ENCODE assay signal across 30 cellular contexts in genomic region chr7:51084121-51084520, GRCh38.
"Had no signal": no experiment of that assay in that cellular context is flagged by ENCODE, and none has a peak within 500 bp of the region (broad histone marks: within the 10 kb centered on the region; RNA-seq: fewer than 3 reads in every experiment).

No MANE protein-coding gene starts in this region.

- H3K9me3 Mint-ChIP-seq: naive B cell; naive thymus-derived CD8-positive, alpha-beta T cell; natural killer cell treated with Interleukin-12 subunit alpha and Interleukin-12 subunit beta and Interleukin-15 and Interleukin-18, amount 100 ng/mL, for 72 hours; nephron progenitor cell; neural crest cell; stimulated activated memory B cell treated with anti-CD40 and anti-IgM and Interleukin-4, amounts not matched to agents 10 μg/mL and 1 μg/mL and 100 μg/mL, for 72 hours; stimulated activated naive CD8-positive, alpha-beta T cell treated with anti-CD3 and anti-CD28 coated beads, Interleukin-15, amount 100 ng/mL, for 72 hours; type B pancreatic cell had no signal

- H3K4me3 Mint-ChIP-seq: naive B cell; naive thymus-derived CD8-positive, alpha-beta T cell; natural killer cell treated with Interleukin-12 subunit alpha and Interleukin-12 subunit beta and Interleukin-15 and Interleukin-18, amount 100 ng/mL, for 72 hours; nephron progenitor cell; neural crest cell; stimulated activated memory B cell treated with anti-CD40 and anti-IgM and Interleukin-4, amounts not matched to agents 10 μg/mL and 1 μg/mL and 100 μg/mL, for 72 hours; stimulated activated naive CD8-positive, alpha-beta T cell treated with anti-CD3 and anti-CD28 coated beads, Interleukin-15, amount 100 ng/mL, for 72 hours; type B pancreatic cell had no signal

- H3K9me3 ChIP-seq: neutrophil, pancreas, psoas muscle, right lobe of liver, sigmoid colon, spleen, suprapubic skin, testis, tibial artery, transverse colon, upper lobe of right lung, uterus had no signal

- ATAC-seq: naive thymus-derived CD8-positive, alpha-beta T cell; natural killer cell treated with Interleukin-12 subunit alpha and Interleukin-12 subunit beta and Interleukin-15 and Interleukin-18, amount 100 ng/mL, for 72 hours; pancreas; psoas muscle; stimulated activated memory B cell treated with anti-CD40 and anti-IgM and Interleukin-4, amounts not matched to agents 10 μg/mL and 1 μg/mL and 100 μg/mL, for 72 hours; stimulated activated naive CD8-positive, alpha-beta T cell treated with anti-CD3 and anti-CD28 coated beads, Interleukin-15, amount 100 ng/mL, for 72 hours; stimulated activated naive CD8-positive, alpha-beta T cell treated with anti-CD3 and anti-CD28 coated beads, Interleukin-15, Interleukin-2, amounts not matched to agents 100 U/mL and 50 U/mL, for 24 hours; upper lobe of right lung had no signal

- FAIRE-seq: pancreas had no signal

- H3K27ac ChIP-seq: neutrophil, pancreas, psoas muscle, right lobe of liver, sigmoid colon, spleen, suprapubic skin, testis, tibial artery, transverse colon, upper lobe of right lung, uterus had no signal

- H3K27ac Mint-ChIP-seq: naive B cell; naive thymus-derived CD8-positive, alpha-beta T cell; natural killer cell treated with Interleukin-12 subunit alpha and Interleukin-12 subunit beta and Interleukin-15 and Interleukin-18, amount 100 ng/mL, for 72 hours; nephron progenitor cell; stimulated activated memory B cell treated with anti-CD40 and anti-IgM and Interleukin-4, amounts not matched to agents 10 μg/mL and 1 μg/mL and 100 μg/mL, for 72 hours; stimulated activated naive CD8-positive, alpha-beta T cell treated with anti-CD3 and anti-CD28 coated beads, Interleukin-15, amount 100 ng/mL, for 72 hours; type B pancreatic cell had no signal

- H3K4me1 Mint-ChIP-seq: naive B cell; naive thymus-derived CD8-positive, alpha-beta T cell; stimulated activated memory B cell treated with anti-CD40 and anti-IgM and Interleukin-4, amounts not matched to agents 10 μg/mL and 1 μg/mL and 100 μg/mL, for 72 hours; stimulated activated naive CD8-positive, alpha-beta T cell treated with anti-CD3 and anti-CD28 coated beads, Interleukin-15, amount 100 ng/mL, for 72 hours had no signal

- DNase-seq: naive B cell; naive thymus-derived CD8-positive, alpha-beta T cell; nephron progenitor cell; nucleus accumbens; pancreas; psoas muscle; right lobe of liver; sigmoid colon; spleen; stimulated activated CD4-positive, alpha-beta T cell treated with anti-CD3 and anti-CD28 coated beads, Interleukin-12 subunit alpha, Interleukin-12 subunit beta, amount 100 ng/mL, for 4 hours; stimulated activated CD4-positive, alpha-beta T cell treated with anti-CD3 and anti-CD28 coated beads, Interleukin-1b, Interleukin-23, amount 100 ng/mL, for 48 hours; stimulated activated CD4-positive, alpha-beta T cell treated with anti-CD3 and anti-CD28 coated beads, Interleukin-4, amount 100 ng/mL, for 1 hour; stimulated activated CD4-positive, alpha-beta T cell treated with anti-CD3 and anti-CD28 coated beads, Interleukin-4, amount 100 ng/mL, for 4 hours; stimulated activated CD8-positive, alpha-beta memory T cell treated with anti-CD3 and anti-CD28 coated beads, Interleukin-4, amount 100 ng/mL, for 48 hours; stimulated activated naive CD4-positive, alpha-beta T cell; stimulated activated naive CD8-positive, alpha-beta T cell treated with anti-CD3 and anti-CD28 coated beads, Interleukin-15, amount 100 ng/mL, for 72 hours; stimulated activated naive CD8-positive, alpha-beta T cell treated with anti-CD3 and anti-CD28 coated beads, Interleukin-15, Interleukin-2, amounts not matched to agents 100 U/mL and 50 U/mL, for 24 hours; substantia nigra; testis; tibial artery; transverse colon; upper lobe of right lung; uterus had no signal

- H3K27me3 Mint-ChIP-seq: naive B cell; stimulated activated memory B cell treated with anti-CD40 and anti-IgM and Interleukin-4, amounts not matched to agents 10 μg/mL and 1 μg/mL and 100 μg/mL, for 72 hours; stimulated activated naive CD8-positive, alpha-beta T cell treated with anti-CD3 and anti-CD28 coated beads, Interleukin-15, amount 100 ng/mL, for 72 hours; type B pancreatic cell had no signal

- H3K27me3 ChIP-seq: neutrophil, pancreas, right lobe of liver, sigmoid colon, spleen, suprapubic skin, testis, transverse colon, upper lobe of right lung, uterus had no signal

- H3K36me3 Mint-ChIP-seq: naive B cell; naive thymus-derived CD8-positive, alpha-beta T cell; natural killer cell treated with Interleukin-12 subunit alpha and Interleukin-12 subunit beta and Interleukin-15 and Interleukin-18, amount 100 ng/mL, for 72 hours; stimulated activated memory B cell treated with anti-CD40 and anti-IgM and Interleukin-4, amounts not matched to agents 10 μg/mL and 1 μg/mL and 100 μg/mL, for 72 hours had no signal

- H3K36me3 ChIP-seq: neutrophil, pancreas, right lobe of liver, sigmoid colon, spleen, suprapubic skin, tibial artery, transverse colon, upper lobe of right lung, uterus had no signal

- H3K4me3 ChIP-seq: pancreas, psoas muscle, right lobe of liver, sigmoid colon, smooth muscle cell, spleen, suprapubic skin, testis, tibial artery, transverse colon, upper lobe of right lung, uterus had no signal

- H3K4me1 ChIP-seq: psoas muscle, right lobe of liver, sigmoid colon, spleen, testis, tibial artery, upper lobe of right lung, uterus had no signal
